ENCODE assay signal across 17 cellular contexts in the genomic region with DNA sequence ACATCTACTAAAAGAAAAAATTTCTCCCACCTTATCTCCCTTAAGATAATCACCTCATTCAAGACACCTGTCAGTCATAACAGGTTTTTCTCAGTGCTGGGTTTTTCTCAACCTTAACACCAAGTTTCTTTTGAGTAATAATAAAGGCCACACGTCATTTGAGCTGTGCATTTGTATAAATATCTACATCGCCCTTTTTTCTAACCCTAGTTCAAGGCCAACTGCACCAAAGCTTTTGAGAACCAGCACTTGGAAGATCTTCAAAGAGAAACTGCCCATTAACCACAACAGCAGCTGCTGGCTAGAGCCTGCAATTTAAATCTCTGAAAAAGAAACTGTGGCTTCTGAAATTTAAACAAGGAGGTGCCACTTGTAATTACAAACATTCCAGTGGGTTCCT. TPM values are rescaled to one million over a fixed set of nuclear protein-coding genes. Genes with fewer than 3 reads are reported as not detected.
DNase-seq lines count a peak whose midpoint lies in the region; ATAC-seq and TF ChIP-seq lines count a peak whose summit lies in the region.
"Had no signal": no experiment of that assay in that cellular context is flagged by ENCODE, and none has a peak within 500 bp of the region (broad histone marks: within the 10 kb centered on the region; RNA-seq: fewer than 3 reads in every experiment).

No MANE protein-coding gene starts in this region.

- no peaks in the 10 kb centered on the region for H3K36me3 Mint-ChIP-seq in CD8-positive, alpha-beta T cell

- intact Hi-C loops in CD8-positive, alpha-beta T cell (cut with DNase I, micrococcal nuclease) = no loop called here

- in situ Hi-C loops in GM13976 (cut with MboI; ENCODE audit: low sequenced_read_pairs, unreplicated experiment) = loop anchor here (10.0 kb wide), 1 partner anchor 163 kb away; no protein-coding TSS in a partner anchor

- peaks cover 19% of the 10 kb centered on the region for H3K27me3 Mint-ChIP-seq in CD8-positive, alpha-beta T cell (ENCODE audit: low read depth)

- H3K36me3 ChIP-seq in CD8-positive, alpha-beta T cell (ENCODE audit: insufficient read depth, low read length) = no peaks in the 10 kb centered on the region
- H3K36me3 ChIP-seq: adrenal gland, BLaER1, neutrophil had no signal

- no peaks in the 10 kb centered on the region for H3K9me3 Mint-ChIP-seq in CD8-positive, alpha-beta T cell

- no peak overlapping the region for H3K4me3 Mint-ChIP-seq in CD8-positive, alpha-beta T cell
- H3K4me3 Mint-ChIP-seq: HFFc6 had no signal

- H3K9me3 ChIP-seq in CD8-positive, alpha-beta T cell (ENCODE audit: low read length) = no peaks in the 10 kb centered on the region
- H3K9me3 ChIP-seq: adrenal gland, neutrophil had no signal

- peaks cover 8% of the 10 kb centered on the region for H3K27me3 ChIP-seq in CD8-positive, alpha-beta T cell (ENCODE audit: insufficient read depth, low read length)
- H3K27me3 ChIP-seq: adrenal gland had no signal

- no peak overlapping the region for H3K27ac Mint-ChIP-seq in CD8-positive, alpha-beta T cell
- H3K27ac Mint-ChIP-seq: HFFc6 had no signal

- H3K4me3 ChIP-seq in CD8-positive, alpha-beta T cell (ENCODE audit: low read depth, low read length) = no peak overlapping the region
- H3K4me3 ChIP-seq: adrenal gland, BLaER1 had no signal

- POLR2A ChIA-PET in CD8-positive, alpha-beta T cell (lab: Charles Lee) = no interaction called here

- no peak for TF ChIP-seq CTCF in GM13976 (IDR thresholded peaks at IDR 0.05; ENCODE audit: borderline replicate concordance, control extremely low read depth, extremely low read depth, insufficient read depth, missing control alignments)
- TF ChIP-seq CTCF in CD8-positive, alpha-beta T cell (IDR thresholded peaks at IDR 0.05) = no peak

- ATAC-seq in GM21723 (IDR thresholded peaks at IDR 0.05; ENCODE audit: unreplicated experiment) (peak; percentile 77), GM21737 (IDR thresholded peaks at IDR 0.05; ENCODE audit: unreplicated experiment) (no peak)
- no peak for ATAC-seq in CD8-positive, alpha-beta T cell

- H3K27ac ChIP-seq in CD8-positive, alpha-beta T cell (ENCODE audit: low read depth, low read length) = no peak overlapping the region
- H3K27ac ChIP-seq: adrenal gland, BLaER1, neutrophil, RWPE1 had no signal

- H3K4me1 Mint-ChIP-seq in CD8-positive, alpha-beta T cell (ENCODE audit: low read depth) = no peaks in the 10 kb centered on the region

- DNase-seq in GM13976 (ENCODE audit: low spot score) (peak; percentile 16), M059J (ENCODE audit: low read depth) (peak; percentile 61), astrocyte of the hippocampus (ENCODE audit: low read depth, low spot score) (peak; percentile 87), SIG-M5 treated with dmso at 0.1 percent for 504 hours (lab: John Stamatoyannopoulos, UW; ENCODE audit: unreplicated experiment) (no peak), NCI-H446 treated with DMSO at 0.1 percent for 48 hours (lab: John Stamatoyannopoulos, UW) (no peak)
- no peak for DNase-seq in CD8-positive, alpha-beta T cell
- DNase-seq: activated CD8-positive, alpha-beta memory T cell treated with anti-CD3 and anti-CD28 coated beads, Interleukin-2, amount 50 U/mL, for 48 hours; adrenal gland; effector memory CD4-positive, alpha-beta T cell; GF-D8; HFFc6; NCI-H1436 had no signal

- CTCF ChIA-PET in CD8-positive, alpha-beta T cell (lab: Charles Lee) = no interaction called here

- peaks cover 6% of the 10 kb centered on the region for H3K4me1 ChIP-seq in CD8-positive, alpha-beta T cell (ENCODE audit: insufficient read depth, low read length)
- H3K4me1 ChIP-seq: adrenal gland had no signal

RNA-seq across cellular contexts. Expression of a gene that starts 6.9 kb away (rescaled TPM):
- 65.0 and 71.9 TPM in 2 replicates for total RNA-seq in M059J (2014; rRNA removed; shearing (Covaris generic))
- total RNA-seq in CD8-positive, alpha-beta T cell = under 1 TPM; 0.69 to 0.92 TPM
- total RNA-seq: HFFc6 had no signal

Comparison
In these comparisons a context has a peak if more than half of its experiments do, and no peak if none do; other contexts are left out.
1. DNase-seq: peak in GM13976 (single experiment), M059J (single experiment) and astrocyte of the hippocampus (single experiment); none in SIG-M5 treated with dmso at 0.1 percent for 504 hours (single experiment), CD8-positive, alpha-beta T cell (0 of 7) and NCI-H446 treated with DMSO at 0.1 percent for 48 hours (single experiment).
2. RNA of a gene that starts 6.9 kb away (total RNA-seq): 65.0 to 71.9 TPM in M059J; 0.69 to 0.92 TPM in CD8-positive, alpha-beta T cell; every median in the first group is over 10 times any median in the second.